10 cellular contexts compared by ENCODE assay signal in genomic region chr1:113041569-113042335, GRCh38. TPM values are rescaled to one million over a fixed set of nuclear protein-coding genes. Genes with fewer than 3 reads are reported as not detected.
DNase-seq lines count a peak whose midpoint lies in the region; ATAC-seq and TF ChIP-seq lines count a peak whose summit lies in the region.
"Had no signal": no experiment of that assay in that cellular context is flagged by ENCODE, and none has a peak within 500 bp of the region (broad histone marks: within the 10 kb centered on the region; RNA-seq: fewer than 3 reads in every experiment).

No MANE protein-coding gene starts in this region.

- peak overlapping the region; percentile 94 for H3K27ac ChIP-seq in KOPT-K1 (ENCODE audit: low read depth, low read length, poor library complexity, severe bottlenecking)
- H3K27ac ChIP-seq: adrenal gland had no signal

- peak overlapping the region; percentile 89 to 91 for H3K27ac Mint-ChIP-seq in effector memory CD8-positive, alpha-beta T cell
- peak overlapping the region; percentile 96 for H3K27ac Mint-ChIP-seq in neural crest cell (ENCODE audit: unreplicated experiment)
- peak overlapping the region in 1 of 2 donors; percentile 69 for H3K27ac Mint-ChIP-seq in activated naive CD4-positive, alpha-beta T cell treated with anti-CD3 and anti-CD28 coated beads, Interleukin-2, amount 50 U/mL, for 72 hours
- H3K27ac Mint-ChIP-seq: T-helper 1 cell treated with Interleukin-12 subunit alpha and Interleukin-12 subunit beta and Interleukin-4 antibody, amounts not matched to agents 30 μg/mL and 1 μg/mL, for 36 hours had no signal

- H3K27me3 ChIP-seq in MG63 (no peaks in the 10 kb centered on the region), BE2C (no peaks in the 10 kb centered on the region)
- H3K27me3 ChIP-seq: adrenal gland had no signal

- H3K9me3 Mint-ChIP-seq in effector memory CD8-positive, alpha-beta T cell, result no peaks in the 10 kb centered on the region
- peaks cover 2% of the 10 kb centered on the region for H3K9me3 Mint-ChIP-seq in neural crest cell
- no peaks in the 10 kb centered on the region for H3K9me3 Mint-ChIP-seq in activated naive CD4-positive, alpha-beta T cell treated with anti-CD3 and anti-CD28 coated beads, Interleukin-2, amount 50 U/mL, for 72 hours
- H3K9me3 Mint-ChIP-seq: T-helper 1 cell treated with Interleukin-12 subunit alpha and Interleukin-12 subunit beta and Interleukin-4 antibody, amounts not matched to agents 30 μg/mL and 1 μg/mL, for 36 hours had no signal

- peaks cover 34% of the 10 kb centered on the region for H3K4me1 ChIP-seq in BE2C

- no peak overlapping the region for H3K4me3 Mint-ChIP-seq in effector memory CD8-positive, alpha-beta T cell
- no peak overlapping the region for H3K4me3 Mint-ChIP-seq in neural crest cell
- H3K4me3 Mint-ChIP-seq: T-helper 1 cell treated with Interleukin-12 subunit alpha and Interleukin-12 subunit beta and Interleukin-4 antibody, amounts not matched to agents 30 μg/mL and 1 μg/mL, for 36 hours had no signal

- no peaks in the 10 kb centered on the region for H3K36me3 ChIP-seq in KOPT-K1 (ENCODE audit: insufficient read depth, low read length)
- H3K36me3 ChIP-seq in MG63, result no peaks in the 10 kb centered on the region
- no peaks in the 10 kb centered on the region for H3K36me3 ChIP-seq in BE2C
- H3K36me3 ChIP-seq: adrenal gland had no signal

- peak; percentile 10 for ATAC-seq in GM18502 (IDR thresholded peaks at IDR 0.05; ENCODE audit: poor library complexity, unreplicated experiment)
- ATAC-seq in effector memory CD8-positive, alpha-beta T cell (replicated peaks), result no peak
- ATAC-seq in activated naive CD4-positive, alpha-beta T cell treated with anti-CD3 and anti-CD28 coated beads, Interleukin-2, amount 50 U/mL, for 72 hours, result no peak

- H3K27me3 Mint-ChIP-seq in effector memory CD8-positive, alpha-beta T cell, result no peaks in the 10 kb centered on the region
- no peaks in the 10 kb centered on the region for H3K27me3 Mint-ChIP-seq in neural crest cell (ENCODE audit: low read depth)

- no peaks in the 10 kb centered on the region for H3K36me3 Mint-ChIP-seq in effector memory CD8-positive, alpha-beta T cell (ENCODE audit: insufficient read depth)
- H3K36me3 Mint-ChIP-seq in neural crest cell (ENCODE audit: low read depth), result no peaks in the 10 kb centered on the region
- no peaks in the 10 kb centered on the region for H3K36me3 Mint-ChIP-seq in activated naive CD4-positive, alpha-beta T cell treated with anti-CD3 and anti-CD28 coated beads, Interleukin-2, amount 50 U/mL, for 72 hours

- H3K9me3 ChIP-seq in KOPT-K1 (ENCODE audit: insufficient read depth, low read length, poor library complexity, severe bottlenecking) (no peaks in the 10 kb centered on the region), MG63 (no peaks in the 10 kb centered on the region), BE2C (no peaks in the 10 kb centered on the region)
- H3K9me3 ChIP-seq: adrenal gland had no signal

- no peak for DNase-seq in effector memory CD8-positive, alpha-beta T cell
- DNase-seq in neural crest cell (ENCODE audit: low read depth, low spot score) (no peak), cerebellar cortex (ENCODE audit: low spot score) (no peak), MG63 (no peak), BE2C (no peak)
- no peak for DNase-seq in activated naive CD4-positive, alpha-beta T cell treated with anti-CD3 and anti-CD28 coated beads, Interleukin-2, amount 50 U/mL, for 72 hours (ENCODE audit: low spot score in 2 of 2)

- TF ChIP-seq CTCF in neural crest cell (conservative IDR thresholded peaks at IDR 0.05) (no peak), BE2C (IDR thresholded peaks at IDR 0.05; ENCODE audit: low read depth, low read length) (no peak)

- H3K4me1 Mint-ChIP-seq in effector memory CD8-positive, alpha-beta T cell (ENCODE audit: low read depth in 2 of 2), result peaks cover 29 to 31% of the 10 kb centered on the region in 2 donors
- peaks cover 29% of the 10 kb centered on the region for H3K4me1 Mint-ChIP-seq in neural crest cell

- no peak overlapping the region for H3K4me3 ChIP-seq in MG63
- H3K4me3 ChIP-seq in BE2C (ENCODE audit: low read depth, low read length), result no peak overlapping the region
- H3K4me3 ChIP-seq: adrenal gland had no signal

RNA-seq across cellular contexts. Expression of gene LRIG2, which starts 31.2 kb away (rescaled TPM):
- total RNA-seq in neural crest cell, result 17.9 and 18.3 TPM in 2 replicates
- 4.0 and 4.5 TPM in 2 replicates for total RNA-seq in MG63 (2014; rRNA removed; shearing (Covaris generic); ENCODE audit: low replicate concordance)
- 10 to 100 TPM; 12.5 to 14.0 TPM for total RNA-seq in activated naive CD4-positive, alpha-beta T cell treated with anti-CD3 and anti-CD28 coated beads, Interleukin-2, amount 50 U/mL, for 72 hours
- polyA plus RNA-seq in BE2C (2012; ENCODE audit: insufficient read depth, insufficient read length, low read depth), result 5.7 TPM
